Comparison of ENCODE assay signal across 28 cellular contexts in genomic region chr19:19341026-19341425, GRCh38.
"Had no signal": no experiment of that assay in that cellular context is flagged by ENCODE, and none has a peak within 500 bp of the region (broad histone marks: within the 10 kb centered on the region; RNA-seq: fewer than 3 reads in every experiment).

No MANE protein-coding gene starts in this region.

- FAIRE-seq: islet of Langerhans, kidney had no signal

- H3K4me1 ChIP-seq: left lung, lower lobe of right lung, right atrium auricular region, testis, thyroid gland, transverse colon, upper lobe of left lung had no signal

- H3K4me3 ChIP-seq: left lung, lower lobe of right lung, ovary, right atrium auricular region, skin epidermis, stomach, testis, thyroid gland, transverse colon, upper lobe of left lung, vagina had no signal

- ATAC-seq: left colon; left lung; lower lobe of right lung; naive thymus-derived CD8-positive, alpha-beta T cell; sciatic nerve; stimulated activated naive B cell treated with anti-CD40 and anti-IgM and Interleukin-4, amounts not matched to agents 10 μg/mL and 1 μg/mL and 100 μg/mL, for 72 hours; stimulated activated naive CD8-positive, alpha-beta T cell treated with anti-CD3 and anti-CD28 coated beads, Interleukin-15, Interleukin-2, amounts not matched to agents 100 U/mL and 50 U/mL, for 24 hours had no signal

- H3K9me3 ChIP-seq: left lung, lower lobe of right lung, neutrophil, ovary, right atrium auricular region, stomach, testis, thyroid gland, transverse colon, upper lobe of left lung, vagina had no signal

- H3K27ac ChIP-seq: left lung, lower lobe of right lung, neutrophil, ovary, right atrium auricular region, skin epidermis, stomach, testis, thyroid gland, transverse colon, upper lobe of left lung, vagina had no signal

- DNase-seq: hypothalamus; immature natural killer cell; kidney; left colon; left lung; lower lobe of right lung; mammary epithelial cell; mesenchymal stem cell; naive thymus-derived CD8-positive, alpha-beta T cell; occipital lobe; ovary; stimulated activated CD4-positive, alpha-beta T cell treated with anti-CD3 and anti-CD28 coated beads, Interleukin-12 subunit alpha, Interleukin-12 subunit beta, amount 100 ng/mL, for 4 hours; stimulated activated CD4-positive, alpha-beta T cell treated with anti-CD3 and anti-CD28 coated beads, Interleukin-15, amount 100 ng/mL, for 24 hours; stimulated activated CD4-positive, alpha-beta T cell treated with anti-CD3 and anti-CD28 coated beads, Interleukin-2, amount 100 ng/mL, for 24 hours; stimulated activated CD4-positive, alpha-beta T cell treated with anti-CD3 and anti-CD28 coated beads, Interleukin-4, amount 100 ng/mL, for 1 hour; stimulated activated naive B cell treated with anti-CD40 and anti-IgM and Interleukin-4, amounts not matched to agents 10 μg/mL and 1 μg/mL and 100 μg/mL, for 72 hours; stimulated activated naive CD8-positive, alpha-beta T cell treated with anti-CD3 and anti-CD28 coated beads, Interleukin-15, Interleukin-2, amounts not matched to agents 100 U/mL and 50 U/mL, for 24 hours; stomach; testis; thyroid gland; transverse colon had no signal

- H3K27me3 ChIP-seq: left lung, neutrophil, ovary, right atrium auricular region, stomach, testis, thyroid gland, transverse colon, upper lobe of left lung, vagina had no signal

- H3K36me3 ChIP-seq: ovary had no signal
